Comparison of ENCODE assay signal across 1 cellular context in the genomic region with DNA sequence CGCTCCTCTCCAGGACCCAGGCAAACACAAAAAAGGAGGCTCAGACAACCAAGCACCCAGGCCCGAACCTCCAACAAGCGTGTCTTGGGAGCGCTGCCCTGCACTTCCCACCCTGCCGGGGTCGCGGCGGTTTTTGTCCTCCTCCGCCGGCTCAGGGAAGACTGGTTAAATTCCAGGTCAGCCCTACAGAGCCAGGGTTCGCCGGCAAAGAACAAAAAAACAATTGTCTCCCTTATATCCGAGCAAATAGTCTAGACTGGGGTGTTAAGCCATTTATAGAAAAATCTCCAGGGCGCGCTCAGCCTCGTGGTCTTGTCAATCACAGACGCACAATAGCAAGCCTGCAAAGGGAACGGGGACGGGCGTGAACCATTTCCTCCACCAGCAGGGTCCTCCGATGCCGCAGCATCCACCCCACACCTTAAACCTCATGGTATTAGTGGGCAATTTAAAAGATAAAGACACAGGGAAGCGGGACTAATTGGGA.
A peak's percentile ranks its signal among the peaks of the same experiment; 100 is the strongest.
TF ChIP-seq lines count a peak whose summit lies in the region.

No MANE protein-coding gene starts in this region.

TF ChIP-seq in neural cell, 6 proteins besides CTCF, POLR2A, EP300 and RAD21 (continued from another document):
- TF ChIP-seq, protein P1, sequence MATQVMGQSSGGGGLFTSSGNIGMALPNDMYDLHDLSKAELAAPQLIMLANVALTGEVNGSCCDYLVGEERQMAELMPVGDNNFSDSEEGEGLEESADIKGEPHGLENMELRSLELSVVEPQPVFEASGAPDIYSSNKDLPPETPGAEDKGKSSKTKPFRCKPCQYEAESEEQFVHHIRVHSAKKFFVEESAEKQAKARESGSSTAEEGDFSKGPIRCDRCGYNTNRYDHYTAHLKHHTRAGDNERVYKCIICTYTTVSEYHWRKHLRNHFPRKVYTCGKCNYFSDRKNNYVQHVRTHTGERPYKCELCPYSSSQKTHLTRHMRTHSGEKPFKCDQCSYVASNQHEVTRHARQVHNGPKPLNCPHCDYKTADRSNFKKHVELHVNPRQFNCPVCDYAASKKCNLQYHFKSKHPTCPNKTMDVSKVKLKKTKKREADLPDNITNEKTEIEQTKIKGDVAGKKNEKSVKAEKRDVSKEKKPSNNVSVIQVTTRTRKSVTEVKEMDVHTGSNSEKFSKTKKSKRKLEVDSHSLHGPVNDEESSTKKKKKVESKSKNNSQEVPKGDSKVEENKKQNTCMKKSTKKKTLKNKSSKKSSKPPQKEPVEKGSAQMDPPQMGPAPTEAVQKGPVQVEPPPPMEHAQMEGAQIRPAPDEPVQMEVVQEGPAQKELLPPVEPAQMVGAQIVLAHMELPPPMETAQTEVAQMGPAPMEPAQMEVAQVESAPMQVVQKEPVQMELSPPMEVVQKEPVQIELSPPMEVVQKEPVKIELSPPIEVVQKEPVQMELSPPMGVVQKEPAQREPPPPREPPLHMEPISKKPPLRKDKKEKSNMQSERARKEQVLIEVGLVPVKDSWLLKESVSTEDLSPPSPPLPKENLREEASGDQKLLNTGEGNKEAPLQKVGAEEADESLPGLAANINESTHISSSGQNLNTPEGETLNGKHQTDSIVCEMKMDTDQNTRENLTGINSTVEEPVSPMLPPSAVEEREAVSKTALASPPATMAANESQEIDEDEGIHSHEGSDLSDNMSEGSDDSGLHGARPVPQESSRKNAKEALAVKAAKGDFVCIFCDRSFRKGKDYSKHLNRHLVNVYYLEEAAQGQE (IDR thresholded peaks at IDR 0.05; ENCODE audit: borderline replicate concordance) = peak; percentile 75
